16 cellular contexts compared by ENCODE assay signal in genomic region chr3:23961913-23962312, GRCh38. TPM values are rescaled to one million over a fixed set of nuclear protein-coding genes. Genes with fewer than 3 reads are reported as not detected.
DNase-seq lines count a peak whose midpoint lies in the region; FAIRE-seq and TF ChIP-seq lines count a peak whose summit lies in the region.
"Had no signal": no experiment of that assay in that cellular context is flagged by ENCODE, and none has a peak within 500 bp of the region (broad histone marks: within the 10 kb centered on the region; RNA-seq: fewer than 3 reads in every experiment).

No MANE protein-coding gene starts in this region.

- TF ChIP-seq CTCF in sigmoid colon (IDR thresholded peaks at IDR 0.05) = no peak

- DNase-seq in activated naive CD8-positive, alpha-beta T cell treated with anti-CD3 and anti-CD28 coated beads for 36 hours = no peak
- DNase-seq in mesenchymal stem cell (no peak), sigmoid colon (no peak), EL (no peak), small intestine (no peak)
- no peak for DNase-seq in activated T-cell treated with anti-CD3 and anti-CD28 coated beads, Interleukin-2, amount 50 U/mL, for 24 hours
- DNase-seq: AML-193; CD8-positive, alpha-beta memory T cell; DMS53; GOT3; H9 had no signal

- no peak overlapping the region for H2AFZ ChIP-seq in mesenchymal stem cell (ENCODE audit: low read depth, low read length)

- peaks cover 3% of the 10 kb centered on the region for H3K4me1 ChIP-seq in mesenchymal stem cell (ENCODE audit: control insufficient read depth, insufficient read depth, low read depth, low read length)
- peaks cover 0 to 62% (median 45%) of the 10 kb centered on the region in 4 donors for H3K4me1 ChIP-seq in sigmoid colon
- H3K4me1 ChIP-seq in small intestine (ENCODE audit: control insufficient read depth in 2 of 2, insufficient read depth in 1 of 2, low read depth in 1 of 2, low read length in 1 of 2) = no peaks in the 10 kb centered on the region
- H3K4me1 ChIP-seq: BLaER1 had no signal

- H3K4me2 ChIP-seq in mesenchymal stem cell (ENCODE audit: low read length, poor library complexity, severe bottlenecking) = no peak overlapping the region
- H3K4me2 ChIP-seq: BLaER1 had no signal

- peaks cover 23% of the 10 kb centered on the region for H3K4me1 Mint-ChIP-seq in activated naive CD8-positive, alpha-beta T cell (ENCODE audit: low read depth)
- peaks cover 19% of the 10 kb centered on the region for H3K4me1 Mint-ChIP-seq in activated naive CD8-positive, alpha-beta T cell treated with anti-CD3 and anti-CD28 coated beads for 36 hours
- peaks cover 33% of the 10 kb centered on the region for H3K4me1 Mint-ChIP-seq in activated T-cell treated with anti-CD3 and anti-CD28 coated beads, Interleukin-2, amount 50 U/mL, for 24 hours (ENCODE audit: low read depth)
- H3K4me1 Mint-ChIP-seq: H9 had no signal

- H3K4me3 Mint-ChIP-seq in activated naive CD8-positive, alpha-beta T cell = no peak overlapping the region
- H3K4me3 Mint-ChIP-seq in activated naive CD8-positive, alpha-beta T cell treated with anti-CD3 and anti-CD28 coated beads for 36 hours = no peak overlapping the region
- H3K4me3 Mint-ChIP-seq in activated T-cell treated with anti-CD3 and anti-CD28 coated beads, Interleukin-2, amount 50 U/mL, for 24 hours = no peak overlapping the region
- H3K4me3 Mint-ChIP-seq: H9 had no signal

- H3K36me3 ChIP-seq in mesenchymal stem cell (ENCODE audit: control insufficient read depth in 1 of 2, insufficient read depth in 2 of 2, low read depth in 1 of 2, low read length in 2 of 2) (peaks cover 5 to 65% of the 10 kb centered on the region in 2 experiments), sigmoid colon (peaks cover 0 to 72% (median 8%) of the 10 kb centered on the region in 4 donors), small intestine (ENCODE audit: control insufficient read depth in 2 of 2, insufficient read depth in 2 of 2, low read length in 2 of 2) (peaks cover 0 to 16% of the 10 kb centered on the region in 2 donors)

- WGBS in mesenchymal stem cell = 94% methylated on average over 5 of the region's 5 CpGs
- 96 to 97% methylated on average over 5 of the region's 5 CpGs for WGBS in sigmoid colon, 2 donors
- 97 to 98% (median 97%) methylated on average over 5 of the region's 5 CpGs for WGBS in small intestine, 3 donors

- H3K27me3 ChIP-seq in mesenchymal stem cell (ENCODE audit: control insufficient read depth in 1 of 2, insufficient read depth in 1 of 2, low read length in 2 of 2) (no peaks in the 10 kb centered on the region), sigmoid colon (no peaks in the 10 kb centered on the region), small intestine (ENCODE audit: control insufficient read depth in 2 of 2, insufficient read depth in 2 of 2, low read length in 2 of 2) (no peaks in the 10 kb centered on the region)
- H3K27me3 ChIP-seq: BLaER1 had no signal

- no peak overlapping the region for H3K27ac ChIP-seq in mesenchymal stem cell (ENCODE audit: low read length, poor library complexity, severe bottlenecking)
- H3K27ac ChIP-seq in sigmoid colon = peak overlapping the region in 3 of 4 donors; percentile 10 to 70 (median 66)
- H3K27ac ChIP-seq in small intestine (ENCODE audit: low read depth in 1 of 2, low read length in 1 of 2) = no peak overlapping the region
- H3K27ac ChIP-seq: 22Rv1, BLaER1 had no signal

- H3K79me1 ChIP-seq in mesenchymal stem cell (replicated peaks; ENCODE audit: low read length, poor library complexity, severe bottlenecking) = peaks cover 4% of the 10 kb centered on the region

- H2BK120ac ChIP-seq in mesenchymal stem cell (ENCODE audit: low read depth, low read length) = no peak overlapping the region

- H3K4ac ChIP-seq in mesenchymal stem cell (ENCODE audit: low read depth in 1 of 2, low read length in 2 of 2) = no peak overlapping the region

- H3K4me3 ChIP-seq in mesenchymal stem cell (ENCODE audit: insufficient read depth in 1 of 2, low read depth in 1 of 2, low read length in 2 of 2) (no peak overlapping the region), sigmoid colon (no peak overlapping the region), small intestine (ENCODE audit: low read depth in 1 of 2, low read length in 2 of 2) (no peak overlapping the region)
- H3K4me3 ChIP-seq: BLaER1, GM12878 had no signal

- peak overlapping the region; percentile 54 for H2AK5ac ChIP-seq in mesenchymal stem cell (ENCODE audit: low read length, severe bottlenecking)

- no peak for TF ChIP-seq POLR2A in sigmoid colon (IDR thresholded peaks at IDR 0.05)

- no peak overlapping the region for H3K9ac ChIP-seq in mesenchymal stem cell (ENCODE audit: low read length)
- H3K9ac ChIP-seq: BLaER1 had no signal

- no peak overlapping the region for H3K23ac ChIP-seq in mesenchymal stem cell (ENCODE audit: low read length in 2 of 2)

- H3K14ac ChIP-seq in mesenchymal stem cell (ENCODE audit: low read length in 2 of 2) = no peak overlapping the region

- FAIRE-seq in small intestine (lab: Jason Lieb, UNC) = no peak
- FAIRE-seq: GM12878, GM18507 had no signal

- H3K27ac Mint-ChIP-seq in activated naive CD8-positive, alpha-beta T cell = peak overlapping the region; percentile 24
- no peak overlapping the region for H3K27ac Mint-ChIP-seq in activated naive CD8-positive, alpha-beta T cell treated with anti-CD3 and anti-CD28 coated beads for 36 hours
- no peak overlapping the region for H3K27ac Mint-ChIP-seq in activated T-cell treated with anti-CD3 and anti-CD28 coated beads, Interleukin-2, amount 50 U/mL, for 24 hours
- H3K27ac Mint-ChIP-seq: H9 had no signal

- H3K27me3 Mint-ChIP-seq in activated naive CD8-positive, alpha-beta T cell = no peaks in the 10 kb centered on the region
- H3K27me3 Mint-ChIP-seq in activated naive CD8-positive, alpha-beta T cell treated with anti-CD3 and anti-CD28 coated beads for 36 hours = no peaks in the 10 kb centered on the region
- H3K27me3 Mint-ChIP-seq in activated T-cell treated with anti-CD3 and anti-CD28 coated beads, Interleukin-2, amount 50 U/mL, for 24 hours = no peaks in the 10 kb centered on the region
- H3K27me3 Mint-ChIP-seq: CD8-positive, alpha-beta memory T cell had no signal

- no peak overlapping the region for H2BK12ac ChIP-seq in mesenchymal stem cell (ENCODE audit: low read length in 2 of 2)

- H3K9me3 ChIP-seq in mesenchymal stem cell (ENCODE audit: control insufficient read depth, low read length) (no peaks in the 10 kb centered on the region), sigmoid colon (no peaks in the 10 kb centered on the region), small intestine (ENCODE audit: control insufficient read depth, low read depth) (no peaks in the 10 kb centered on the region)
- H3K9me3 ChIP-seq: BLaER1 had no signal

- TF ChIP-seq EP300 in sigmoid colon (IDR thresholded peaks at IDR 0.05) = no peak

- H3K9me3 Mint-ChIP-seq in activated naive CD8-positive, alpha-beta T cell (ENCODE audit: low read depth) = no peaks in the 10 kb centered on the region
- H3K9me3 Mint-ChIP-seq in activated naive CD8-positive, alpha-beta T cell treated with anti-CD3 and anti-CD28 coated beads for 36 hours = no peaks in the 10 kb centered on the region
- no peaks in the 10 kb centered on the region for H3K9me3 Mint-ChIP-seq in activated T-cell treated with anti-CD3 and anti-CD28 coated beads, Interleukin-2, amount 50 U/mL, for 24 hours
- H3K9me3 Mint-ChIP-seq: CD8-positive, alpha-beta memory T cell; H9 had no signal

- H3K18ac ChIP-seq in mesenchymal stem cell (ENCODE audit: low read depth in 1 of 2, low read length in 2 of 2) = no peak overlapping the region

- H4K8ac ChIP-seq in mesenchymal stem cell (ENCODE audit: low read length) = no peak overlapping the region

- no peak overlapping the region for H2BK15ac ChIP-seq in mesenchymal stem cell (ENCODE audit: low read depth, poor library complexity, severe bottlenecking)

- H3K36me3 Mint-ChIP-seq in activated naive CD8-positive, alpha-beta T cell = peaks cover 23% of the 10 kb centered on the region
- peaks cover 27% of the 10 kb centered on the region for H3K36me3 Mint-ChIP-seq in activated naive CD8-positive, alpha-beta T cell treated with anti-CD3 and anti-CD28 coated beads for 36 hours
- H3K36me3 Mint-ChIP-seq in activated T-cell treated with anti-CD3 and anti-CD28 coated beads, Interleukin-2, amount 50 U/mL, for 24 hours (ENCODE audit: low read depth) = peaks cover 69% of the 10 kb centered on the region

- peak overlapping the region; percentile 34 for H4K91ac ChIP-seq in mesenchymal stem cell (ENCODE audit: low read length)

- intact Hi-C loops in sigmoid colon (cut with DNase I) = no loop called here

- H2BK5ac ChIP-seq in mesenchymal stem cell (ENCODE audit: low read depth, low read length, poor library complexity, severe bottlenecking) = no peak overlapping the region

RNA-seq across cellular contexts. Expression of gene NR1D2, which starts 16.8 kb away (rescaled TPM):
- 1 to 10 TPM; 4.8 to 5.0 TPM for total RNA-seq in activated naive CD8-positive, alpha-beta T cell treated with anti-CD3 and anti-CD28 coated beads for 36 hours
- 11.5 TPM for polyA plus RNA-seq in mesenchymal stem cell (2013, experiment 1 of 2)
- polyA plus RNA-seq in mesenchymal stem cell (2013, experiment 2 of 2) = 12.7 TPM
- 10 to 100 TPM; 43.8 to 63.7 (median 52.8) TPM for total RNA-seq in sigmoid colon
- 10 to 100 TPM in 2 of 3 donors, 1 to 10 TPM in 1; 7.7 to 15.0 (median 10.6) TPM for polyA plus RNA-seq in sigmoid colon
- polyA plus RNA-seq in small intestine = 10 to 100 TPM in 1 of 3 donors, 1 to 10 TPM in 2; 8.3 to 13.0 (median 9.8) TPM

RNA-seq across cellular contexts. Expression of gene RPL15, which starts 45.0 kb away (rescaled TPM):
- 1,000 to 10,000 TPM; 2,473 to 2,489 TPM for total RNA-seq in activated naive CD8-positive, alpha-beta T cell treated with anti-CD3 and anti-CD28 coated beads for 36 hours
- 2,527 TPM for polyA plus RNA-seq in mesenchymal stem cell (2013, experiment 1 of 2)
- 2,464 TPM for polyA plus RNA-seq in mesenchymal stem cell (2013, experiment 2 of 2)
- total RNA-seq in sigmoid colon = 1,000 to 10,000 TPM; 1,530 to 5,073 (median 3,085) TPM
- polyA plus RNA-seq in sigmoid colon = 1,000 to 10,000 TPM; 2,984 to 4,927 (median 3,091) TPM
- 1,000 to 10,000 TPM; 1,526 to 3,526 (median 3,011) TPM for polyA plus RNA-seq in small intestine

RNA-seq across cellular contexts. Expression of gene NKIRAS1, which starts 45.1 kb away (rescaled TPM):
- 1 to 10 TPM; 6.4 to 6.9 TPM for total RNA-seq in activated naive CD8-positive, alpha-beta T cell treated with anti-CD3 and anti-CD28 coated beads for 36 hours
- 6.8 TPM for polyA plus RNA-seq in mesenchymal stem cell (2013, experiment 1 of 2)
- 7.0 TPM for polyA plus RNA-seq in mesenchymal stem cell (2013, experiment 2 of 2)
- 10 to 100 TPM; 21.6 to 29.3 (median 26.8) TPM for total RNA-seq in sigmoid colon
- polyA plus RNA-seq in sigmoid colon (1 to 10 TPM; 4.2 to 5.4 (median 5.1) TPM), small intestine (1 to 10 TPM; 4.0 to 5.1 (median 4.2) TPM)

Comparison
In these comparisons a context has a peak if more than half of its experiments do, and no peak if none do; other contexts are left out.
1. H3K27ac ChIP-seq: peak in sigmoid colon (3 of 4); none in mesenchymal stem cell (single experiment) and small intestine (0 of 2).
2. RNA of gene NR1D2, which starts 16.8 kb away (total RNA-seq): 43.8 to 63.7 TPM in sigmoid colon; 4.8 to 5.0 TPM in activated naive CD8-positive, alpha-beta T cell treated with anti-CD3 and anti-CD28 coated beads for 36 hours; every median in the first group is over 4 times any median in the second.